18 cellular contexts compared by ENCODE assay signal in the genomic region with DNA sequence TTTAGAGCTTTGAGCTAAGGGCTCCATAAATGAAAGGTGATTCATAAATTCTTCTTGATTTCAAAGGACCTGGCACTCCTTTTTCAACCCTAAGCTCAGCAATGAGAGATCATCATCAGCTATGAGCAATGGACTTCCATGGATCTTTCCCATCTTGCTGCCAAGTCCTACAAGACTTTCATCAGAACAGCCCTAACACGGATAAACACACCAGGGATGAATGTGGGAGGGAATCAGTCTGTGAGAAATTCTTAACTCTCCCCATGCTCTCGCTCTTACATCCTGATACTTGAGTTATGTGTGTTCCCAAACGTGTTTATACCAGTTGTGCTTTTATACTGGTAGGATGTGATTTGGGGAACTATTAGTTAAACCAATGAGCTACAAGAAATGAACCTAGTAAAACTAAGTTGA. TPM values are rescaled to one million over a fixed set of nuclear protein-coding genes. Genes with fewer than 3 reads are reported as not detected.
DNase-seq lines count a peak whose midpoint lies in the region; ATAC-seq and TF ChIP-seq lines count a peak whose summit lies in the region.
"Had no signal": no experiment of that assay in that cellular context is flagged by ENCODE, and none has a peak within 500 bp of the region (broad histone marks: within the 10 kb centered on the region; RNA-seq: fewer than 3 reads in every experiment).

No MANE protein-coding gene starts in this region.

- ATAC-seq in IMR-90 (ENCODE audit: low read depth): peak; percentile 38
- no peak for ATAC-seq in GM19397 (IDR thresholded peaks at IDR 0.05; ENCODE audit: unreplicated experiment)
- no peak for ATAC-seq in natural killer cell
- no peak for ATAC-seq in Right ventricle myocardium inferior
- ATAC-seq: activated T-cell treated with anti-CD3 and anti-CD28 coated beads, Interleukin-2, amount 50 U/mL, for 4 hours; gastrocnemius medialis had no signal

- no peaks in the 10 kb centered on the region for H3K9me3 Mint-ChIP-seq in activated naive CD4-positive, alpha-beta T cell treated with anti-CD3 and anti-CD28 coated beads, Interleukin-2, amount 10 ng/mL, durations not matched to agents 7 days and 5 days
- H3K9me3 Mint-ChIP-seq in natural killer cell: no peaks in the 10 kb centered on the region
- H3K9me3 Mint-ChIP-seq: activated T-cell treated with anti-CD3 and anti-CD28 coated beads, Interleukin-2, amount 50 U/mL, for 4 hours had no signal

- H4K5ac ChIP-seq in IMR-90 (ENCODE audit: low read depth, low read length): no peak overlapping the region; the same call in 1 of the 2 replicates

- 0 out of 2 replicates have a peak, but pooled peaks have one; percentile 13 for TF ChIP-seq RAD21 in IMR-90 (IDR thresholded peaks at IDR 0.05; ENCODE audit: low read length)

- no peak overlapping the region for H2AK9ac ChIP-seq in IMR-90 (replicated peaks; ENCODE audit: low read depth, low read length, poor library complexity)

- H2BK20ac ChIP-seq in IMR-90 (ENCODE audit: low read depth, low read length): peak overlapping the region; percentile 84

- H3K9me3 ChIP-seq in IMR-90 (ENCODE audit: control insufficient read depth, insufficient read depth, low read length): no peaks in the 10 kb centered on the region
- no peaks in the 10 kb centered on the region for H3K9me3 ChIP-seq in mammary epithelial cell (replicated peaks; ENCODE audit: insufficient read depth, low read length)
- H3K9me3 ChIP-seq in mesenchymal stem cell (ENCODE audit: control insufficient read depth, low read length): no peaks in the 10 kb centered on the region
- H3K9me3 ChIP-seq: gastrocnemius medialis, neutrophil, SJCRH30 had no signal

- TF ChIP-seq CTCF in IMR-90 (conservative IDR thresholded peaks at IDR 0.05; ENCODE audit: low read depth, low read length): no peak
- no peak for TF ChIP-seq CTCF in mammary epithelial cell (conservative IDR thresholded peaks at IDR 0.05 in 1 of 2, IDR thresholded peaks at IDR 0.05 in 1 of 2; ENCODE audit: extremely low read depth in 1 of 2, insufficient read depth in 1 of 2, low read depth in 1 of 2, low read length in 2 of 2)
- no peak for TF ChIP-seq CTCF in natural killer cell (IDR thresholded peaks at IDR 0.05)

- H3K4ac ChIP-seq in IMR-90 (ENCODE audit: low read depth, low read length) (peak overlapping the region; percentile 91), mesenchymal stem cell (ENCODE audit: low read depth in 1 of 2, low read length in 2 of 2) (no peak overlapping the region)

- H2BK15ac ChIP-seq in IMR-90 (ENCODE audit: low read depth, low read length) (peak overlapping the region; percentile 1; the same call in 2 of the 3 replicates), mesenchymal stem cell (ENCODE audit: low read depth, poor library complexity, severe bottlenecking) (no peak overlapping the region)

- peak overlapping the region; percentile 85 for H3K56ac ChIP-seq in IMR-90 (ENCODE audit: extremely low read depth, insufficient read depth, low read length)

- peak overlapping the region; percentile 8; the same call in 1 of the 2 replicates for H3K23ac ChIP-seq in IMR-90 (ENCODE audit: low read depth, low read length)
- H3K23ac ChIP-seq in mesenchymal stem cell (ENCODE audit: low read length in 2 of 2): no peak overlapping the region

- H3K36me3 Mint-ChIP-seq in activated naive CD4-positive, alpha-beta T cell treated with anti-CD3 and anti-CD28 coated beads, Interleukin-2, amount 10 ng/mL, durations not matched to agents 7 days and 5 days: no peaks in the 10 kb centered on the region
- H3K36me3 Mint-ChIP-seq in natural killer cell: no peaks in the 10 kb centered on the region

- no peak overlapping the region for H3K4me3 Mint-ChIP-seq in activated naive CD4-positive, alpha-beta T cell treated with anti-CD3 and anti-CD28 coated beads, Interleukin-2, amount 10 ng/mL, durations not matched to agents 7 days and 5 days
- H3K4me3 Mint-ChIP-seq in natural killer cell: no peak overlapping the region
- H3K4me3 Mint-ChIP-seq: activated T-cell treated with anti-CD3 and anti-CD28 coated beads, Interleukin-2, amount 50 U/mL, for 4 hours had no signal

- WGBS in IMR-90 (ENCODE audit: extremely low coverage in 2 of 2, insufficient read length in 1 of 2), 2 experiments: no CpG with 5 or more reads among the region's 3 CpGs
- WGBS in mammary epithelial cell (ENCODE audit: low coverage, missing lambda C conversion rate): 67% methylated on average over 3 of the region's 3 CpGs
- 67% methylated on average over 1 of the region's 3 CpGs for WGBS in mesenchymal stem cell

- H3K9ac ChIP-seq in IMR-90 (ENCODE audit: low read depth, low read length): peak overlapping the region; percentile 69; the same call in 1 of the 2 replicates
- H3K9ac ChIP-seq in mammary epithelial cell (ENCODE audit: insufficient read depth, low read length): no peak overlapping the region
- H3K9ac ChIP-seq in mesenchymal stem cell (ENCODE audit: low read length): peak overlapping the region; percentile 73

- peaks cover 18% of the 10 kb centered on the region for H3K27me3 Mint-ChIP-seq in activated naive CD4-positive, alpha-beta T cell treated with anti-CD3 and anti-CD28 coated beads, Interleukin-2, amount 10 ng/mL, durations not matched to agents 7 days and 5 days
- no peaks in the 10 kb centered on the region for H3K27me3 Mint-ChIP-seq in natural killer cell (ENCODE audit: low read depth in 2 of 2)

- TF ChIP-seq POLR2A in IMR-90 (IDR thresholded peaks at IDR 0.05; ENCODE audit: low read depth, low read length): peak; percentile 16

- H4K91ac ChIP-seq in IMR-90 (ENCODE audit: insufficient read depth, low read depth, low read length) (peak overlapping the region; percentile 92), mesenchymal stem cell (ENCODE audit: low read length) (no peak overlapping the region)

- H4K20me1 ChIP-seq in IMR-90 (ENCODE audit: insufficient read depth, low read length) (no peaks in the 10 kb centered on the region), mammary epithelial cell (ENCODE audit: insufficient read depth, low read length) (no peaks in the 10 kb centered on the region)

- H2AFZ ChIP-seq in IMR-90 (replicated peaks; ENCODE audit: low read length, poor library complexity): no peak overlapping the region
- no peak overlapping the region for H2AFZ ChIP-seq in mammary epithelial cell (ENCODE audit: low read depth, low read length)
- H2AFZ ChIP-seq in mesenchymal stem cell (ENCODE audit: low read depth, low read length): no peak overlapping the region

- no peaks in the 10 kb centered on the region for H3K27me3 ChIP-seq in IMR-90 (ENCODE audit: control insufficient read depth, insufficient read depth, low read length)
- no peaks in the 10 kb centered on the region for H3K27me3 ChIP-seq in mammary epithelial cell (ENCODE audit: insufficient read depth, low read length)
- no peaks in the 10 kb centered on the region for H3K27me3 ChIP-seq in mesenchymal stem cell (ENCODE audit: control insufficient read depth in 1 of 2, insufficient read depth in 1 of 2, low read length in 2 of 2)
- H3K27me3 ChIP-seq: cardiac muscle cell, gastrocnemius medialis, SJCRH30 had no signal

- H2AK5ac ChIP-seq in IMR-90 (ENCODE audit: low read depth, low read length): peak overlapping the region; percentile 86
- H2AK5ac ChIP-seq in mesenchymal stem cell (ENCODE audit: low read length, severe bottlenecking): peak overlapping the region; percentile 35

- peak overlapping the region; percentile 83 to 95 for H4K8ac ChIP-seq in IMR-90 (ENCODE audit: low read depth in 2 of 2, low read length in 2 of 2)
- H4K8ac ChIP-seq in mesenchymal stem cell (ENCODE audit: low read length): no peak overlapping the region

- H3K27ac Mint-ChIP-seq in activated naive CD4-positive, alpha-beta T cell treated with anti-CD3 and anti-CD28 coated beads, Interleukin-2, amount 10 ng/mL, durations not matched to agents 7 days and 5 days: no peak overlapping the region
- H3K27ac Mint-ChIP-seq in natural killer cell: peak overlapping the region in 1 of 2 donors; percentile 43

- H3K18ac ChIP-seq in IMR-90 (ENCODE audit: low read depth, low read length): no peak overlapping the region; the same call in 1 of the 2 replicates
- H3K18ac ChIP-seq in mesenchymal stem cell (ENCODE audit: low read depth in 1 of 2, low read length in 2 of 2): no peak overlapping the region

- H3K4me2 ChIP-seq in IMR-90 (ENCODE audit: low read depth, low read length): no peak overlapping the region
- H3K4me2 ChIP-seq in mammary epithelial cell (ENCODE audit: insufficient read depth, low read depth, low read length): no peak overlapping the region
- no peak overlapping the region for H3K4me2 ChIP-seq in mesenchymal stem cell (ENCODE audit: low read length, poor library complexity, severe bottlenecking)

- CTCF ChIA-PET in IMR-90 (lab: Yijun Ruan, JAX) (no interaction called here), mammary epithelial cell (lab: Charles Lee; ENCODE audit: low non-redundant PET) (interaction anchor here (0.6 kb wide), 1 partner anchor 182 kb away, joined by 4 read pairs; no protein-coding TSS in a partner anchor)
- CTCF ChIA-PET in activated naive CD4-positive, alpha-beta T cell treated with anti-CD3 and anti-CD28 coated beads, Interleukin-2, amount 10 ng/mL, durations not matched to agents 7 days and 5 days (lab: Charles Lee): interaction anchor here (1.0 to 1.4 kb wide), 2 partner anchors 12 to 20 kb away, joined by 3 read pairs; no protein-coding TSS in a partner anchor

- H3K4me1 Mint-ChIP-seq in activated naive CD4-positive, alpha-beta T cell treated with anti-CD3 and anti-CD28 coated beads, Interleukin-2, amount 10 ng/mL, durations not matched to agents 7 days and 5 days: peaks cover 10% of the 10 kb centered on the region
- H3K4me1 Mint-ChIP-seq in natural killer cell: peaks cover 10 to 11% of the 10 kb centered on the region in 2 donors

- DNase-seq in A172 (ENCODE audit: low spot score): peak; percentile 73
- peak; percentile 98 for DNase-seq in IMR-90
- DNase-seq in mammary epithelial cell: peak; percentile 66
- DNase-seq in mesenchymal stem cell: peak; percentile 55
- no peak for DNase-seq in activated naive CD4-positive, alpha-beta T cell treated with anti-CD3 and anti-CD28 coated beads, Interleukin-2, amount 10 ng/mL, durations not matched to agents 7 days and 5 days
- DNase-seq in natural killer cell: no peak
- DNase-seq in Right ventricle myocardium inferior (ENCODE audit: missing footprints): no peak
- DNase-seq: 8988T; activated CD4-positive, alpha-beta T cell treated with anti-CD3 and anti-CD28 coated beads for 1 hour; activated T-cell treated with anti-CD3 and anti-CD28 coated beads, Interleukin-2, amount 50 U/mL, for 4 hours; gastrocnemius medialis; NCI-H1092 treated with DMSO at 0.1 percent for 48 hours; NCI-H524; SJCRH30; stimulated activated naive CD4-positive, alpha-beta T cell treated with Interleukin-2 at 50 U/mL for 16 hours had no signal

- H3K36me3 ChIP-seq in IMR-90 (ENCODE audit: control insufficient read depth, insufficient read depth, low read length) (peaks cover 18% of the 10 kb centered on the region), mammary epithelial cell (ENCODE audit: insufficient read depth, low read length) (no peaks in the 10 kb centered on the region), mesenchymal stem cell (ENCODE audit: control insufficient read depth in 1 of 2, insufficient read depth in 2 of 2, low read depth in 1 of 2, low read length in 2 of 2) (peaks cover 20 to 30% of the 10 kb centered on the region in 2 experiments)
- H3K36me3 ChIP-seq: cardiac muscle cell, gastrocnemius medialis, SJCRH30 had no signal

- H3K14ac ChIP-seq in IMR-90 (replicated peaks; ENCODE audit: low read depth, low read length) (peak overlapping the region; percentile 38; the same call in 1 of the 2 replicates), mesenchymal stem cell (ENCODE audit: low read length in 2 of 2) (no peak overlapping the region)

- H2BK5ac ChIP-seq in IMR-90 (ENCODE audit: low read depth, low read length, poor library complexity, severe bottlenecking) (peak overlapping the region; percentile 99), mesenchymal stem cell (ENCODE audit: low read depth, low read length, poor library complexity, severe bottlenecking) (no peak overlapping the region)

- intact Hi-C loops in IMR-90 (cut with micrococcal nuclease) (no loop called here), mammary epithelial cell (cut with micrococcal nuclease) (loop anchor here (10.0 kb wide), 1 partner anchor 479 kb away; no protein-coding TSS in a partner anchor), natural killer cell (cut with micrococcal nuclease) (no loop called here), Right ventricle myocardium inferior (cut with DNase I) (no loop called here)

- dilution Hi-C loops in IMR-90 (cut with HindIII; ENCODE audit: low sequenced_read_pairs, unreplicated experiment) (no loop called here), mammary epithelial cell (cut with HindIII; ENCODE audit: low sequenced_read_pairs) (no loop called here)

- H3K4me1 ChIP-seq in IMR-90 (ENCODE audit: control insufficient read depth, insufficient read depth, low read length): peaks cover 22% of the 10 kb centered on the region
- peaks cover 13% of the 10 kb centered on the region for H3K4me1 ChIP-seq in mammary epithelial cell (ENCODE audit: insufficient read depth, low read length)
- peaks cover 11% of the 10 kb centered on the region for H3K4me1 ChIP-seq in mesenchymal stem cell (ENCODE audit: control insufficient read depth, insufficient read depth, low read depth, low read length)

- no TSS peak for BruUV-seq in IMR-90 (replicated peaks; lab: Mats Ljungman, UMichigan)
- BruUV-seq in mammary epithelial cell (replicated peaks; lab: Mats Ljungman, UMichigan): no TSS peak

- POLR2A ChIA-PET in IMR-90 (lab: Charles Lee; ENCODE audit: unreplicated experiment): interaction anchor here (0.7 to 1.2 kb wide), 3 partner anchors 11 to 636 kb away, joined by 4 to 5 read pairs (median 5); no protein-coding TSS in a partner anchor

- no peak overlapping the region for H3K4me3 ChIP-seq in IMR-90 (ENCODE audit: insufficient read depth, low read depth, low read length)
- H3K4me3 ChIP-seq in mammary epithelial cell (replicated peaks in 1 of 3; ENCODE audit: insufficient read depth in 1 of 3, low read depth in 2 of 3, low read length in 3 of 3): no peak overlapping the region
- no peak overlapping the region for H3K4me3 ChIP-seq in mesenchymal stem cell (ENCODE audit: insufficient read depth in 1 of 2, low read depth in 1 of 2, low read length in 2 of 2)
- H3K4me3 ChIP-seq: cardiac muscle cell, gastrocnemius medialis, SJCRH30 had no signal

- in situ Hi-C loops in IMR-90 (cut with MboI; ENCODE audit: low sequenced_read_pairs): no loop called here
- in situ Hi-C loops in mammary epithelial cell (cut with MboI; ENCODE audit: low sequenced_read_pairs in 2 of 2): loop anchor here in 1 of 2 donors (25.0 kb wide), 1 partner anchor 609 kb away; no protein-coding TSS in a partner anchor

- no peaks in the 10 kb centered on the region for H3K79me2 ChIP-seq in mammary epithelial cell (ENCODE audit: insufficient read depth, low read length)

- H2BK12ac ChIP-seq in mesenchymal stem cell (ENCODE audit: low read length in 2 of 2): no peak overlapping the region

- peaks cover 19% of the 10 kb centered on the region for H3K9me1 ChIP-seq in IMR-90 (ENCODE audit: insufficient read depth, low read length)

- peak overlapping the region; percentile 93 for H2BK120ac ChIP-seq in IMR-90 (ENCODE audit: low read depth, low read length)
- H2BK120ac ChIP-seq in mesenchymal stem cell (ENCODE audit: low read depth, low read length): no peak overlapping the region

- H3K27ac ChIP-seq in IMR-90 (ENCODE audit: insufficient read depth, low read length): peak overlapping the region; percentile 92
- H3K27ac ChIP-seq in mammary epithelial cell (ENCODE audit: insufficient read depth, low read depth, low read length): peak overlapping the region; percentile 22
- no peak overlapping the region for H3K27ac ChIP-seq in mesenchymal stem cell (ENCODE audit: low read length, poor library complexity, severe bottlenecking)
- H3K27ac ChIP-seq: cardiac muscle cell, gastrocnemius medialis, neutrophil, SJCRH30 had no signal

- H3K79me1 ChIP-seq in IMR-90 (ENCODE audit: low read depth in 1 of 2, low read length in 2 of 2): peaks cover 20 to 51% of the 10 kb centered on the region in 2 experiments; a peak in 3 of 4 replicates
- no peaks in the 10 kb centered on the region for H3K79me1 ChIP-seq in mesenchymal stem cell (replicated peaks; ENCODE audit: low read length, poor library complexity, severe bottlenecking)

RNA-seq across cellular contexts. Expression of gene RPL26L1, which starts 5.4 kb away (rescaled TPM):
- 187 and 205 TPM in 2 replicates for total RNA-seq in A172 (2014; rRNA removed; shearing (Covaris generic))
- 109 and 118 TPM in 2 replicates for total RNA-seq in IMR-90 (2012; rRNA removed)
- 134 and 140 TPM in 2 replicates for polyA plus RNA-seq in IMR-90 (2012; rRNA removed)
- 54.4 and 111 TPM in 2 replicates for polyA plus RNA-seq in IMR-90 (2012; cell fraction: cytosol; rRNA removed)
- 60.2 and 86.2 TPM in 2 replicates for polyA plus RNA-seq in IMR-90 (2012; cell fraction: nucleus; rRNA removed; ENCODE audit: low replicate concordance)
- 10 to 100 TPM; 31.8 to 58.5 TPM for total RNA-seq in mammary epithelial cell
- polyA plus RNA-seq in mammary epithelial cell: 120 TPM
- polyA minus RNA-seq in mammary epithelial cell: 11.9 TPM
- 77.2 TPM for polyA plus RNA-seq in mesenchymal stem cell (2013, experiment 1 of 2)
- polyA plus RNA-seq in mesenchymal stem cell (2013, experiment 2 of 2): 75.2 TPM
- total RNA-seq in natural killer cell: 10 to 100 TPM; 11.2 to 12.4 (median 12.1) TPM
- 23.9 TPM for total RNA-seq in Right ventricle myocardium inferior

RNA-seq across cellular contexts. Expression of gene ATP6V0E1, which starts 29.8 kb away (rescaled TPM):
- 367 and 419 TPM in 2 replicates for total RNA-seq in A172 (2014; rRNA removed; shearing (Covaris generic))
- 277 and 299 TPM in 2 replicates for total RNA-seq in IMR-90 (2012; rRNA removed)
- polyA plus RNA-seq in IMR-90 (2012; rRNA removed): 258 TPM in 2 replicates
- polyA plus RNA-seq in IMR-90 (2012; cell fraction: cytosol; rRNA removed): 96.0 and 111 TPM in 2 replicates
- 16.9 and 96.8 TPM in 2 replicates for polyA plus RNA-seq in IMR-90 (2012; cell fraction: nucleus; rRNA removed; ENCODE audit: low replicate concordance)
- total RNA-seq in mammary epithelial cell: 100 to 1,000 TPM; 147 to 154 TPM
- polyA plus RNA-seq in mammary epithelial cell: 213 TPM
- polyA minus RNA-seq in mammary epithelial cell: 157 TPM
- polyA plus RNA-seq in mesenchymal stem cell (2013, experiment 1 of 2): 462 TPM
- polyA plus RNA-seq in mesenchymal stem cell (2013, experiment 2 of 2): 468 TPM
- total RNA-seq in natural killer cell: 100 to 1,000 TPM; 101 to 141 (median 103) TPM
- 167 TPM for total RNA-seq in Right ventricle myocardium inferior

Comparison
In these comparisons a context has a peak if more than half of its experiments do, and no peak if none do; other contexts are left out.
1. DNase-seq: peak in A172 (single experiment), IMR-90 (single experiment), mammary epithelial cell (single experiment) and mesenchymal stem cell (single experiment); none in activated naive CD4-positive, alpha-beta T cell treated with anti-CD3 and anti-CD28 coated beads, Interleukin-2, amount 10 ng/mL, durations not matched to agents 7 days and 5 days (single experiment), natural killer cell (single experiment) and Right ventricle myocardium inferior (single experiment).